Comparison of ENCODE assay signal across 8 cellular contexts in genomic region chr1:222167111-222167510, GRCh38.
DNase-seq lines count a peak whose midpoint lies in the region; ATAC-seq, FAIRE-seq and TF ChIP-seq lines count a peak whose summit lies in the region.

No MANE protein-coding gene starts in this region.

- no peaks in the 10 kb centered on the region for H3K36me3 Mint-ChIP-seq in nephron progenitor cell (ENCODE audit: low read depth)

- H4K20me1 ChIP-seq in OCI-LY3 (ENCODE audit: insufficient read depth, low read length) (no peaks in the 10 kb centered on the region), endothelial cell of umbilical vein (replicated peaks; ENCODE audit: control insufficient read depth, extremely low read depth, insufficient read depth, low read length) (no peaks in the 10 kb centered on the region)

- no peak overlapping the region for H3K27ac ChIP-seq in OCI-LY3 (ENCODE audit: low read length)
- no peak overlapping the region for H3K27ac ChIP-seq in endothelial cell of umbilical vein (ENCODE audit: insufficient read depth, low read depth, low read length)
- H3K27ac ChIP-seq in tibial artery, result no peak overlapping the region

- H2AFZ ChIP-seq in OCI-LY3 (ENCODE audit: low read depth, low read length) (no peak overlapping the region), endothelial cell of umbilical vein (ENCODE audit: low read depth, low read length) (no peak overlapping the region)

- no peak overlapping the region for H3K27ac Mint-ChIP-seq in nephron progenitor cell

- BruUV-seq in endothelial cell of umbilical vein (replicated peaks; lab: Mats Ljungman, UMichigan), result no TSS peak

- H3K9me3 Mint-ChIP-seq in nephron progenitor cell, result peaks cover 25% of the 10 kb centered on the region

- H3K4me3 ChIP-seq in OCI-LY3 (ENCODE audit: low read length) (no peak overlapping the region), endothelial cell of umbilical vein (replicated peaks in 1 of 3; ENCODE audit: insufficient read depth in 1 of 3, low read depth in 1 of 3, low read length in 3 of 3) (no peak overlapping the region), tibial artery (no peak overlapping the region)

- POLR2A ChIA-PET in endothelial cell of umbilical vein (lab: Charles Lee), result no interaction called here

- no peak for TF ChIP-seq POLR2A in endothelial cell of umbilical vein (IDR thresholded peaks at IDR 0.05; ENCODE audit: low read depth, low read length)

- no peak for FAIRE-seq in endothelial cell of umbilical vein (lab: Jason Lieb, UNC)

- no peaks in the 10 kb centered on the region for H3K4me1 Mint-ChIP-seq in nephron progenitor cell

- no peaks in the 10 kb centered on the region for H3K27me3 ChIP-seq in OCI-LY3 (ENCODE audit: low read depth, low read length)
- H3K27me3 ChIP-seq in endothelial cell of umbilical vein (ENCODE audit: control insufficient read depth in 2 of 2, insufficient read depth in 2 of 2, low read length in 2 of 2), result no peaks in the 10 kb centered on the region
- H3K27me3 ChIP-seq in tibial artery, result no peaks in the 10 kb centered on the region

- H3K27me3 Mint-ChIP-seq in nephron progenitor cell (ENCODE audit: low read depth, poor library complexity), result peaks cover 8% of the 10 kb centered on the region

- H3K9me3 ChIP-seq in OCI-LY3 (ENCODE audit: insufficient read depth, low read length), result peaks cover 3% of the 10 kb centered on the region; the same call in 1 of the 2 replicates
- H3K9me3 ChIP-seq in endothelial cell of umbilical vein (replicated peaks; ENCODE audit: control insufficient read depth, insufficient read depth, low read length), result peaks cover 2% of the 10 kb centered on the region
- peaks cover 0 to 16% (median 11%) of the 10 kb centered on the region in 3 donors for H3K9me3 ChIP-seq in tibial artery

- peak; percentile 94 for TF ChIP-seq CTCF in OCI-LY3 (IDR thresholded peaks at IDR 0.05; ENCODE audit: low read depth, low read length)
- peak; percentile 18 to 42 for TF ChIP-seq CTCF in endothelial cell of umbilical vein (IDR thresholded peaks at IDR 0.05; ENCODE audit: extremely low read depth in 1 of 2, insufficient read depth in 1 of 2, low read depth in 1 of 2, low read length in 2 of 2)
- peak; percentile 55 for TF ChIP-seq CTCF in nephron progenitor cell (IDR thresholded peaks at IDR 0.05)
- peak in 1 of 2 experiments; percentile 35 for TF ChIP-seq CTCF in tibial artery (IDR thresholded peaks at IDR 0.05)

- intact Hi-C loops in endothelial cell of umbilical vein (cut with micrococcal nuclease), result no loop called here
- intact Hi-C loops in tibial artery (cut with DNase I; ENCODE audit: low total_unique reads), result no loop called here

- H3K4me1 ChIP-seq in OCI-LY3 (ENCODE audit: low read length), result no peaks in the 10 kb centered on the region
- H3K4me1 ChIP-seq in endothelial cell of umbilical vein (ENCODE audit: control insufficient read depth, extremely low read depth, insufficient read depth, low read length), result no peaks in the 10 kb centered on the region
- H3K4me1 ChIP-seq in tibial artery, result no peaks in the 10 kb centered on the region

- H3K9ac ChIP-seq in OCI-LY3 (ENCODE audit: low read length), result no peak overlapping the region
- no peak overlapping the region for H3K9ac ChIP-seq in endothelial cell of umbilical vein (replicated peaks; ENCODE audit: extremely low read depth, insufficient read depth, low read length)

- no peaks in the 10 kb centered on the region for H3K9me1 ChIP-seq in endothelial cell of umbilical vein (replicated peaks; ENCODE audit: control insufficient read depth, extremely low read depth, insufficient read depth, low read length)

- DNase-seq in stimulated activated CD4-positive, alpha-beta T cell treated with anti-CD3 and anti-CD28 coated beads, Interleukin-12 subunit alpha, Interleukin-12 subunit beta, amount 100 ng/mL, for 48 hours (ENCODE audit: low read depth in 2 of 3, low spot score in 1 of 3), result peak; percentile 1 to 12 (median 4)
- no peak for DNase-seq in stimulated activated CD4-positive, alpha-beta T cell treated with anti-CD3 and anti-CD28 coated beads, Interleukin-4, amount 100 ng/mL, for 4 hours
- DNase-seq in endothelial cell of umbilical vein (ENCODE audit: low read depth, low spot score) (no peak), nephron progenitor cell (peak; percentile 51), tibial artery (no peak)

- peak; percentile 82 for ATAC-seq in HG02610 (IDR thresholded peaks at IDR 0.05; ENCODE audit: unreplicated experiment)
- no peak for ATAC-seq in GM21737 (IDR thresholded peaks at IDR 0.05; ENCODE audit: unreplicated experiment)

- H3K79me2 ChIP-seq in OCI-LY3 (ENCODE audit: low read length) (no peaks in the 10 kb centered on the region), endothelial cell of umbilical vein (ENCODE audit: control insufficient read depth, insufficient read depth, low read length) (no peaks in the 10 kb centered on the region)

- dilution Hi-C loops in endothelial cell of umbilical vein (cut with MboI; ENCODE audit: extremely low pct_ligation_motif_present, low sequenced_read_pairs), result no loop called here

- H3K36me3 ChIP-seq in OCI-LY3 (replicated peaks; ENCODE audit: low read depth, low read length) (no peaks in the 10 kb centered on the region), endothelial cell of umbilical vein (ENCODE audit: control insufficient read depth in 2 of 2, extremely low read depth in 1 of 2, insufficient read depth in 2 of 2, low read length in 2 of 2) (no peaks in the 10 kb centered on the region), tibial artery (no peaks in the 10 kb centered on the region)

- H3K4me2 ChIP-seq in OCI-LY3 (ENCODE audit: low read length) (no peak overlapping the region), endothelial cell of umbilical vein (ENCODE audit: insufficient read depth, low read length) (no peak overlapping the region)

- H3K4me3 Mint-ChIP-seq in nephron progenitor cell, result no peak overlapping the region

- CTCF ChIA-PET in endothelial cell of umbilical vein (lab: Charles Lee), result no interaction called here

TF ChIP-seq in endothelial cell of umbilical vein, 7 proteins besides CTCF, POLR2A, EP300 and RAD21:
- no peak for TF ChIP-seq GATA2 (IDR thresholded peaks at IDR 0.05; ENCODE audit: insufficient read depth, insufficient read length, low read depth, low read length)
- TF ChIP-seq, protein P1, sequence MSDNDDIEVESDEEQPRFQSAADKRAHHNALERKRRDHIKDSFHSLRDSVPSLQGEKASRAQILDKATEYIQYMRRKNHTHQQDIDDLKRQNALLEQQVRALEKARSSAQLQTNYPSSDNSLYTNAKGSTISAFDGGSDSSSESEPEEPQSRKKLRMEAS (IDR thresholded peaks at IDR 0.05; ENCODE audit: insufficient read depth, insufficient read length), result no peak
- TF ChIP-seq JUN (IDR thresholded peaks at IDR 0.05; ENCODE audit: borderline replicate concordance, insufficient read depth, insufficient read length, low read depth), result no peak
- no peak for TF ChIP-seq MYC (IDR thresholded peaks at IDR 0.05; ENCODE audit: low read depth, low read length)
- TF ChIP-seq POLR2AphosphoS5 (IDR thresholded peaks at IDR 0.05; ENCODE audit: insufficient read depth, low read depth, low read length), result no peak
- TF ChIP-seq FOS (IDR thresholded peaks at IDR 0.05; ENCODE audit: borderline replicate concordance, insufficient read depth, low read length), result no peak
- no peak for TF ChIP-seq EZH2 (IDR thresholded peaks at IDR 0.05; ENCODE audit: borderline replicate concordance, low read depth, low read length, severe bottlenecking)

Comparison
In these comparisons a context has a peak if more than half of its experiments do, and no peak if none do; other contexts are left out.
1. DNase-seq: peak in stimulated activated CD4-positive, alpha-beta T cell treated with anti-CD3 and anti-CD28 coated beads, Interleukin-12 subunit alpha, Interleukin-12 subunit beta, amount 100 ng/mL, for 48 hours (3 of 3) and nephron progenitor cell (single experiment); none in stimulated activated CD4-positive, alpha-beta T cell treated with anti-CD3 and anti-CD28 coated beads, Interleukin-4, amount 100 ng/mL, for 4 hours (0 of 2), endothelial cell of umbilical vein (single experiment) and tibial artery (0 of 2).